5 cellular contexts compared by ENCODE assay signal in genomic region chr2:121817304-121817703, GRCh38.
DNase-seq lines count a peak whose midpoint lies in the region; ATAC-seq, FAIRE-seq and TF ChIP-seq lines count a peak whose summit lies in the region.
"Not testable (repeated sequence)": the region's sequence is repeated elsewhere in the genome, so short reads cannot be mapped to it uniquely, and the experiment has no call there.

No MANE protein-coding gene starts in this region.

- DNase-seq in K562 (ENCODE audit: extremely low read depth in 1 of 4, low spot score in 3 of 4): not testable (repeated sequence)

- H3K4me3 ChIP-seq in DOHH2 (ENCODE audit: low read length): peak overlapping the region; percentile 42
- not testable (repeated sequence) for H3K4me3 ChIP-seq in HEK293 (ENCODE audit: low read depth, low read length); OCI-LY1 (ENCODE audit: low read depth, low read length, poor library complexity, severe bottlenecking); SU-DHL-6 (ENCODE audit: insufficient read depth, low read length, poor library complexity, severe bottlenecking); K562

- not testable (repeated sequence) for H2AFZ ChIP-seq in OCI-LY1 (ENCODE audit: low read length); SU-DHL-6 (ENCODE audit: low read depth, low read length, severe bottlenecking); K562 (ENCODE audit: low read depth, low read length)

- H3F3A ChIP-seq in DOHH2 (ENCODE audit: control insufficient read depth, insufficient read depth): peaks cover 50% of the 10 kb centered on the region
- not testable (repeated sequence) for H3F3A ChIP-seq in OCI-LY1 (ENCODE audit: insufficient read depth, low read length); SU-DHL-6 (ENCODE audit: insufficient read depth)

- not testable (repeated sequence) for TF ChIP-seq POLR2A in K562 (conservative IDR thresholded peaks at IDR 0.05)

- CTCF ChIA-PET in HEK293 (lab: Yijun Ruan, JAX); K562 (lab: Yijun Ruan, JAX; ENCODE audit: low intra/inter-chr PET ratio): not testable (repeated sequence)

- 0% methylated on average over 1 of the region's 1 CpG for WGBS in K562 (ENCODE audit: insufficient coverage, low coverage, missing lambda C conversion rate)

- intact Hi-C loops in K562 (cut with micrococcal nuclease): not testable (repeated sequence)

- TF ChIP-seq EP300 in K562 (IDR thresholded peaks at IDR 0.05; ENCODE audit: low read length): not testable (repeated sequence)

- peaks cover 13% of the 10 kb centered on the region; the same call in 1 of the 2 replicates for H3K9me3 ChIP-seq in DOHH2 (ENCODE audit: control insufficient read depth, insufficient read depth, low read length)
- H3K9me3 ChIP-seq in HEK293 (ENCODE audit: control insufficient read depth, insufficient read depth, low read depth, low read length); OCI-LY1 (ENCODE audit: low read length); SU-DHL-6 (ENCODE audit: insufficient read depth, low read length); K562 (replicated peaks; ENCODE audit: control insufficient read depth, insufficient read depth, low read depth, low read length): not testable (repeated sequence)

- H3K9me2 ChIP-seq in DOHH2 (replicated peaks; ENCODE audit: control insufficient read depth, low read length); OCI-LY1 (ENCODE audit: low read depth, low read length); SU-DHL-6 (replicated peaks; ENCODE audit: insufficient read depth, low read length): not testable (repeated sequence)

- not testable (repeated sequence) for H3K36me3 ChIP-seq in DOHH2 (ENCODE audit: control insufficient read depth, low read length); HEK293 (ENCODE audit: control insufficient read depth in 2 of 2, insufficient read depth in 1 of 2, low read length in 2 of 2); OCI-LY1 (ENCODE audit: insufficient read depth, low read length); SU-DHL-6 (ENCODE audit: low read length); K562 (ENCODE audit: control insufficient read depth, insufficient read depth, low read length)

- not testable (repeated sequence) for H3K79me2 ChIP-seq in DOHH2 (ENCODE audit: control insufficient read depth, low read length); OCI-LY1 (ENCODE audit: insufficient read depth, low read length); SU-DHL-6 (ENCODE audit: insufficient read depth, low read length); K562 (ENCODE audit: control insufficient read depth, insufficient read depth, low read length)

- peak overlapping the region; percentile 75 for H3K4me2 ChIP-seq in DOHH2 (ENCODE audit: low read length)
- not testable (repeated sequence) for H3K4me2 ChIP-seq in OCI-LY1 (ENCODE audit: low read length); K562 (ENCODE audit: insufficient read depth, low read length)
- peak overlapping the region; percentile 4 for H3K4me2 ChIP-seq in SU-DHL-6 (ENCODE audit: low read depth, low read length, poor library complexity, severe bottlenecking)

- peaks cover 95% of the 10 kb centered on the region for H3K4me1 ChIP-seq in DOHH2 (ENCODE audit: control insufficient read depth, low read length)
- not testable (repeated sequence) for H3K4me1 ChIP-seq in HEK293 (ENCODE audit: control insufficient read depth, insufficient read depth, low read length); K562 (replicated peaks in 1 of 2; ENCODE audit: control insufficient read depth in 2 of 2, insufficient read depth in 2 of 2, low read length in 2 of 2)
- peaks cover 67% of the 10 kb centered on the region for H3K4me1 ChIP-seq in OCI-LY1 (ENCODE audit: insufficient read depth, low read length, severe bottlenecking)

- BruUV-seq in K562 (replicated peaks; lab: Mats Ljungman, UMichigan): not testable (repeated sequence)

- in situ Hi-C loops in K562 (cut with MboI): not testable (repeated sequence)

- not testable (repeated sequence) for TF ChIP-seq RAD21 in K562 (CRISPR knock-in tag; conservative IDR thresholded peaks at IDR 0.05 in 1 of 2, IDR thresholded peaks at IDR 0.05 in 1 of 2)

- ATAC-seq in K562: not testable (repeated sequence)

- H3K9ac ChIP-seq in OCI-LY1 (ENCODE audit: low read length); SU-DHL-6 (ENCODE audit: low read length); K562 (ENCODE audit: insufficient read depth in 1 of 2, low read depth in 2 of 2, low read length in 2 of 2): not testable (repeated sequence)

- H3K9me1 ChIP-seq in K562 (ENCODE audit: control insufficient read depth, insufficient read depth, low read length): not testable (repeated sequence)

- POLR2A ChIA-PET in HEK293 (lab: Yijun Ruan, JAX); K562 (lab: Yijun Ruan, JAX): not testable (repeated sequence)

- not testable (repeated sequence) for H3K27me3 ChIP-seq in DOHH2 (ENCODE audit: control insufficient read depth, low read length); OCI-LY1 (ENCODE audit: insufficient read depth, low read length); SU-DHL-6 (ENCODE audit: low read length)
- H3K27me3 ChIP-seq in K562 (ENCODE audit: control insufficient read depth in 2 of 2, insufficient read depth in 2 of 2, low read length in 2 of 2): peaks cover 2 to 23% of the 10 kb centered on the region in 2 experiments; a peak in 2 of 5 replicates

- TF ChIP-seq CTCF in DOHH2 (IDR thresholded peaks at IDR 0.05; ENCODE audit: low read depth, low read length, poor library complexity, severe bottlenecking); HEK293 (tag by site-specific recombination; IDR thresholded peaks at IDR 0.05); OCI-LY1 (IDR thresholded peaks at IDR 0.05; ENCODE audit: low read length); SU-DHL-6 (IDR thresholded peaks at IDR 0.05; ENCODE audit: insufficient read depth, low read length, poor library complexity, severe bottlenecking); K562 (IDR thresholded peaks at IDR 0.05 in 2 of 3, conservative IDR thresholded peaks at IDR 0.05 in 1 of 3; ENCODE audit: insufficient read depth in 2 of 3, low read depth in 1 of 3, low read length in 3 of 3): not testable (repeated sequence)

- H3K27ac ChIP-seq in DOHH2 (ENCODE audit: low read depth, low read length) (peak overlapping the region; percentile 89), OCI-LY1 (ENCODE audit: low read depth, low read length, poor library complexity, severe bottlenecking) (peak overlapping the region; percentile 92), SU-DHL-6 (ENCODE audit: low read depth, low read length) (peak overlapping the region; percentile 61; the same call in 1 of the 2 replicates)
- H3K27ac ChIP-seq in HEK293 (ENCODE audit: extremely low read depth, low read depth, low read length); K562 (ENCODE audit: extremely low read depth, low read depth, low read length): not testable (repeated sequence)

- not testable (repeated sequence) for H4K20me1 ChIP-seq in DOHH2 (ENCODE audit: control insufficient read depth, insufficient read depth, low read depth, low read length); OCI-LY1 (ENCODE audit: insufficient read depth, low read length); SU-DHL-6 (ENCODE audit: low read depth, low read length); K562 (replicated peaks; ENCODE audit: control insufficient read depth, insufficient read depth, low read length)

- not testable (repeated sequence) for FAIRE-seq in K562 (lab: Jason Lieb, UNC)

TF ChIP-seq in K562, 482 proteins besides CTCF, POLR2A, EP300 and RAD21:
- peak; percentile 37 for TF ChIP-seq RBM25 (IDR thresholded peaks at IDR 0.05; ENCODE audit: low read depth, low read length, severe bottlenecking)
